8 cellular contexts compared by ENCODE assay signal in the genomic region with DNA sequence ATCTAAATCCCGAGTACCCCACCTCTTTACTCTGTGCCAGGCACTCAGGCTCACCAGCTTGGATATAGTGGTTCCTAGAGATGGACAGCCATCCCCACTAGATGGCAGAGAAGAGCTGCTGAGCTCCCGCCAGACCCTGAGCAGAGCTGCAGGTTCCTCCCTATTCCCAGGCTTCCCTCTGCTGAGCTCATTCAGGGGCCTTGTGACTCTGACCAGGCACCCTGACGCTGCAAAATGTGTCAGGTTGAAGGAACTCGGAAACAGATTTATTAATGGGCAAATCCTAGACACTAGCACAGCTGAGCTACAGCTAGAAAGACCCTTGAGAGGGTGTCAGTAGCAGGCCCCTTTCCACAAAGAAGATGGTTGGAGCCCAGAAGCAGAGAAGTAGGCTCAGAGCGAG. TPM values are rescaled to one million over a fixed set of nuclear protein-coding genes. Genes with fewer than 3 reads are reported as not detected.
A peak's percentile ranks its signal among the peaks of the same experiment; 100 is the strongest.
DNase-seq lines count a peak whose midpoint lies in the region; ATAC-seq, FAIRE-seq and TF ChIP-seq lines count a peak whose summit lies in the region.

No MANE protein-coding gene starts in this region.

- no peaks in the 10 kb centered on the region for H4K20me1 ChIP-seq in Karpas-422 (ENCODE audit: insufficient read depth, low read depth, low read length)

- peak; percentile 56 for FAIRE-seq in RCC 7860 (lab: Jason Lieb, UNC)

- CTCF ChIA-PET in Caco-2 (lab: Charles Lee): interaction anchor here (0.5 to 2.1 kb wide), 29 partner anchors 10 to 621 kb away, joined by 3 to 38 read pairs (median 4); partner anchors contain the start of genes IFT122, MBD4, PLXND1 and TMCC1

- peak; percentile 88 for ATAC-seq in GM21390 (IDR thresholded peaks at IDR 0.05; ENCODE audit: unreplicated experiment)
- peak; percentile 94 for ATAC-seq in foreskin keratinocyte

- no peak overlapping the region for H3K9ac ChIP-seq in Karpas-422 (ENCODE audit: low read length)

- H3K27me3 Mint-ChIP-seq in Caco-2 (ENCODE audit: insufficient read depth, unreplicated experiment) (no peaks in the 10 kb centered on the region), neural crest cell (ENCODE audit: low read depth) (no peaks in the 10 kb centered on the region)
- H3K27me3 Mint-ChIP-seq in activated T-helper 2 cell treated with anti-CD3 and anti-CD28 coated beads, Interferon-gamma antibody, Interleukin-2, Interleukin-4, amounts not matched to agents 10 μg/mL and 5 μg/mL and 100 μg/mL, durations not matched to agents 14 hours and 24 hours and 36 hours (ENCODE audit: low read depth): no peaks in the 10 kb centered on the region

- no peaks in the 10 kb centered on the region for H3K79me2 ChIP-seq in Karpas-422 (ENCODE audit: low read length)

- TF ChIP-seq CTCF in Caco-2 (IDR thresholded peaks at IDR 0.05; ENCODE audit: insufficient read depth in 1 of 2, low read depth in 1 of 2, low read length in 1 of 2, severe bottlenecking in 1 of 2, unreplicated experiment in 1 of 2) (peak; percentile 65 to 83), foreskin keratinocyte (conservative IDR thresholded peaks at IDR 0.05) (peak; percentile 95), neural crest cell (conservative IDR thresholded peaks at IDR 0.05) (peak; percentile 93)

- no peaks in the 10 kb centered on the region for H3K9me2 ChIP-seq in Karpas-422 (replicated peaks; ENCODE audit: insufficient read depth, low read length)

- intact Hi-C loops in Caco-2 (cut with micrococcal nuclease; ENCODE audit: unreplicated experiment): loop anchor here (1.0 to 5.0 kb wide), 6 partner anchors 52 to 339 kb away; partner anchors contain the start of genes H1-8 and PLXND1
- intact Hi-C loops in activated T-helper 2 cell treated with anti-CD3 and anti-CD28 coated beads, Interferon-gamma antibody, Interleukin-2, Interleukin-4, amounts not matched to agents 10 μg/mL and 5 μg/mL and 100 μg/mL, durations not matched to agents 14 hours and 24 hours and 36 hours (cut with micrococcal nuclease): loop anchor here (1.0 to 2.0 kb wide), 3 partner anchors 137 to 444 kb away; no protein-coding TSS in a partner anchor

- H3K4me1 Mint-ChIP-seq in Caco-2 (ENCODE audit: low read depth, unreplicated experiment) (peaks cover 17% of the 10 kb centered on the region), neural crest cell (peaks cover 25% of the 10 kb centered on the region)
- H3K4me1 Mint-ChIP-seq in activated T-helper 2 cell treated with anti-CD3 and anti-CD28 coated beads, Interferon-gamma antibody, Interleukin-2, Interleukin-4, amounts not matched to agents 10 μg/mL and 5 μg/mL and 100 μg/mL, durations not matched to agents 14 hours and 24 hours and 36 hours (ENCODE audit: low read depth): no peaks in the 10 kb centered on the region

- H3K4me3 ChIP-seq in Caco-2 (ENCODE audit: low read depth, low read length): no peak overlapping the region
- H3K4me3 ChIP-seq in Karpas-422 (ENCODE audit: low read length): no peak overlapping the region

- no peaks in the 10 kb centered on the region for H3K9me3 Mint-ChIP-seq in Caco-2 (ENCODE audit: unreplicated experiment)
- H3K9me3 Mint-ChIP-seq in activated T-helper 2 cell treated with anti-CD3 and anti-CD28 coated beads, Interferon-gamma antibody, Interleukin-2, Interleukin-4, amounts not matched to agents 10 μg/mL and 5 μg/mL and 100 μg/mL, durations not matched to agents 14 hours and 24 hours and 36 hours: no peaks in the 10 kb centered on the region
- H3K9me3 Mint-ChIP-seq in neural crest cell: no peaks in the 10 kb centered on the region

- no TSS peak for BruUV-seq in Caco-2 (replicated peaks; lab: Mats Ljungman, UMichigan)

- H3K27me3 ChIP-seq in Caco-2 (replicated peaks; ENCODE audit: control insufficient read depth, insufficient read depth, low read length) (no peaks in the 10 kb centered on the region), Karpas-422 (ENCODE audit: low read length) (no peaks in the 10 kb centered on the region), foreskin keratinocyte (no peaks in the 10 kb centered on the region)

- peak overlapping the region; percentile 59 for H3K27ac Mint-ChIP-seq in Caco-2 (ENCODE audit: unreplicated experiment)
- no peak overlapping the region for H3K27ac Mint-ChIP-seq in activated T-helper 2 cell treated with anti-CD3 and anti-CD28 coated beads, Interferon-gamma antibody, Interleukin-2, Interleukin-4, amounts not matched to agents 10 μg/mL and 5 μg/mL and 100 μg/mL, durations not matched to agents 14 hours and 24 hours and 36 hours
- peak overlapping the region; percentile 63 for H3K27ac Mint-ChIP-seq in neural crest cell (ENCODE audit: unreplicated experiment)

- H3K27ac ChIP-seq in Karpas-422 (ENCODE audit: low read length) (no peak overlapping the region), foreskin keratinocyte (no peak overlapping the region)

- no peaks in the 10 kb centered on the region for H3K9me3 ChIP-seq in Caco-2
- H3K9me3 ChIP-seq in Karpas-422 (ENCODE audit: low read length): no peaks in the 10 kb centered on the region

- POLR2A ChIA-PET in Caco-2 (lab: Charles Lee): no interaction called here

- H3K36me3 Mint-ChIP-seq in Caco-2 (ENCODE audit: insufficient read depth, unreplicated experiment) (peaks cover 6% of the 10 kb centered on the region), neural crest cell (ENCODE audit: low read depth) (peaks cover 2% of the 10 kb centered on the region)
- H3K36me3 Mint-ChIP-seq in activated T-helper 2 cell treated with anti-CD3 and anti-CD28 coated beads, Interferon-gamma antibody, Interleukin-2, Interleukin-4, amounts not matched to agents 10 μg/mL and 5 μg/mL and 100 μg/mL, durations not matched to agents 14 hours and 24 hours and 36 hours (ENCODE audit: low read depth): no peaks in the 10 kb centered on the region

- H3K4me3 Mint-ChIP-seq in Caco-2 (ENCODE audit: unreplicated experiment) (no peak overlapping the region), neural crest cell (no peak overlapping the region)
- H3K4me3 Mint-ChIP-seq in activated T-helper 2 cell treated with anti-CD3 and anti-CD28 coated beads, Interferon-gamma antibody, Interleukin-2, Interleukin-4, amounts not matched to agents 10 μg/mL and 5 μg/mL and 100 μg/mL, durations not matched to agents 14 hours and 24 hours and 36 hours (ENCODE audit: low read depth): no peak overlapping the region

- H3K4me1 ChIP-seq in Caco-2 (peaks cover 1% of the 10 kb centered on the region; the same call in 1 of the 2 replicates), Karpas-422 (ENCODE audit: low read length) (no peaks in the 10 kb centered on the region), foreskin keratinocyte (no peaks in the 10 kb centered on the region)

- H2AFZ ChIP-seq in Karpas-422 (ENCODE audit: low read length): no peak overlapping the region

- H3K36me3 ChIP-seq in Caco-2 (ENCODE audit: control insufficient read depth, insufficient read depth, low read length) (peaks cover 2% of the 10 kb centered on the region; the same call in 1 of the 2 replicates), Karpas-422 (ENCODE audit: insufficient read depth, low read length) (no peaks in the 10 kb centered on the region)

- peak; percentile 76 to 77 for DNase-seq in Caco-2
- peak; percentile 90 for DNase-seq in Karpas-422
- DNase-seq in RCC 7860 (ENCODE audit: low spot score): peak; percentile 83
- DNase-seq in activated T-helper 2 cell treated with anti-CD3 and anti-CD28 coated beads, Interferon-gamma antibody, Interleukin-2, Interleukin-4, amounts not matched to agents 10 μg/mL and 5 μg/mL and 100 μg/mL, durations not matched to agents 14 hours and 24 hours and 36 hours (ENCODE audit: low spot score): peak; percentile 20
- peak; percentile 52 to 80 for DNase-seq in foreskin keratinocyte
- peak; percentile 61 for DNase-seq in neural crest cell (ENCODE audit: low read depth, low spot score)
- DNase-seq in superior temporal gyrus (ENCODE audit: extremely low spot score): peak; percentile 96

- no peak overlapping the region for H3K4me2 ChIP-seq in Karpas-422 (ENCODE audit: low read depth, low read length, poor library complexity, severe bottlenecking)

RNA-seq across cellular contexts. Expression of gene RHO, which starts 38.2 kb away (rescaled TPM):
- total RNA-seq in Caco-2 (2022) (not detected in 2 replicates), foreskin keratinocyte (not detected in 2 replicates), neural crest cell (not detected in 2 replicates)
- total RNA-seq in Karpas-422 (2014; rRNA removed; shearing (Covaris generic); ENCODE audit: low replicate concordance): not detected in 2 replicates
- not detected in 2 replicates for total RNA-seq in activated T-helper 2 cell treated with anti-CD3 and anti-CD28 coated beads, Interferon-gamma antibody, Interleukin-2, Interleukin-4, amounts not matched to agents 10 μg/mL and 5 μg/mL and 100 μg/mL, durations not matched to agents 14 hours and 24 hours and 36 hours
- not detected in 2 replicates for polyA plus RNA-seq in foreskin keratinocyte

RNA-seq across cellular contexts. Expression of gene IFT122, which starts 50.2 kb away (rescaled TPM):
- total RNA-seq in Caco-2 (2022): 21.9 and 30.0 TPM in 2 replicates
- 4.7 and 6.6 TPM in 2 replicates for total RNA-seq in Karpas-422 (2014; rRNA removed; shearing (Covaris generic); ENCODE audit: low replicate concordance)
- total RNA-seq in activated T-helper 2 cell treated with anti-CD3 and anti-CD28 coated beads, Interferon-gamma antibody, Interleukin-2, Interleukin-4, amounts not matched to agents 10 μg/mL and 5 μg/mL and 100 μg/mL, durations not matched to agents 14 hours and 24 hours and 36 hours: 15.7 and 17.6 TPM in 2 replicates
- total RNA-seq in foreskin keratinocyte: 8.8 and 10.6 TPM in 2 replicates
- 5.6 and 5.8 TPM in 2 replicates for polyA plus RNA-seq in foreskin keratinocyte
- 44.9 and 49.3 TPM in 2 replicates for total RNA-seq in neural crest cell

RNA-seq across cellular contexts. Expression of gene MBD4, which starts 50.5 kb away (rescaled TPM):
- 33.5 and 39.8 TPM in 2 replicates for total RNA-seq in Caco-2 (2022)
- 51.9 and 130 TPM in 2 replicates for total RNA-seq in Karpas-422 (2014; rRNA removed; shearing (Covaris generic); ENCODE audit: low replicate concordance)
- total RNA-seq in activated T-helper 2 cell treated with anti-CD3 and anti-CD28 coated beads, Interferon-gamma antibody, Interleukin-2, Interleukin-4, amounts not matched to agents 10 μg/mL and 5 μg/mL and 100 μg/mL, durations not matched to agents 14 hours and 24 hours and 36 hours: 41.9 and 45.9 TPM in 2 replicates
- 24.0 and 26.5 TPM in 2 replicates for total RNA-seq in foreskin keratinocyte
- 13.1 and 16.9 TPM in 2 replicates for polyA plus RNA-seq in foreskin keratinocyte
- 37.8 and 39.5 TPM in 2 replicates for total RNA-seq in neural crest cell

RNA-seq across cellular contexts. Expression of gene H1-8, which starts 52.7 kb away (rescaled TPM):
- total RNA-seq in Caco-2 (2022): not detected in 2 replicates
- not detected in 2 replicates for total RNA-seq in Karpas-422 (2014; rRNA removed; shearing (Covaris generic); ENCODE audit: low replicate concordance)
- total RNA-seq in activated T-helper 2 cell treated with anti-CD3 and anti-CD28 coated beads, Interferon-gamma antibody, Interleukin-2, Interleukin-4, amounts not matched to agents 10 μg/mL and 5 μg/mL and 100 μg/mL, durations not matched to agents 14 hours and 24 hours and 36 hours: not detected in 2 replicates
- not detected in 2 replicates for total RNA-seq in foreskin keratinocyte
- not detected in 2 replicates for polyA plus RNA-seq in foreskin keratinocyte
- not detected in 2 replicates for total RNA-seq in neural crest cell

Comparison
In these comparisons a context has a peak if more than half of its experiments do, and no peak if none do; other contexts are left out.
1. DNase-seq: peak in every context shown above with its lines; median percentile 96 in superior temporal gyrus; 90 in Karpas-422; 83 in RCC 7860; 76 in Caco-2; 66 in foreskin keratinocyte; 61 in neural crest cell; 20 in activated T-helper 2 cell treated with anti-CD3 and anti-CD28 coated beads, Interferon-gamma antibody, Interleukin-2, Interleukin-4, amounts not matched to agents 10 μg/mL and 5 μg/mL and 100 μg/mL, durations not matched to agents 14 hours and 24 hours and 36 hours.